ENCODE assay signal across 19 cellular contexts in genomic region chr17:3718251-3718650, GRCh38. TPM values are rescaled to one million over a fixed set of nuclear protein-coding genes. Genes with fewer than 3 reads are reported as not detected.
DNase-seq lines count a peak whose midpoint lies in the region; ATAC-seq, FAIRE-seq and TF ChIP-seq lines count a peak whose summit lies in the region.
"Had no signal": no experiment of that assay in that cellular context is flagged by ENCODE, and none has a peak within 500 bp of the region (broad histone marks: within the 10 kb centered on the region; RNA-seq: fewer than 3 reads in every experiment).

No MANE protein-coding gene starts in this region.

- in situ Hi-C loops in IMR-90 (cut with MboI; ENCODE audit: low sequenced_read_pairs): no loop called here

- peaks cover 16% of the 10 kb centered on the region for H4K20me1 ChIP-seq in IMR-90 (ENCODE audit: insufficient read depth, low read length)

- H3K9ac ChIP-seq in IMR-90 (ENCODE audit: low read depth, low read length) (peak overlapping the region; percentile 1; the same call in 1 of the 2 replicates), skeletal muscle tissue (ENCODE audit: low read depth in 1 of 3, low read length in 3 of 3) (no peak overlapping the region)

- BruUV-seq in IMR-90 (replicated peaks; lab: Mats Ljungman, UMichigan): no TSS peak

- H3K56ac ChIP-seq in IMR-90 (ENCODE audit: extremely low read depth, insufficient read depth, low read length): no peak overlapping the region

- H3K9me1 ChIP-seq in IMR-90 (ENCODE audit: insufficient read depth, low read length): peaks cover 7% of the 10 kb centered on the region

- H3K36me3 ChIP-seq in IMR-90 (ENCODE audit: control insufficient read depth, insufficient read depth, low read length) (peaks cover 30% of the 10 kb centered on the region), skeletal muscle tissue (ENCODE audit: control insufficient read depth in 3 of 3, insufficient read depth in 3 of 3, low read length in 3 of 3) (peaks cover 25 to 51% (median 38%) of the 10 kb centered on the region in 3 donors)

- peaks cover 12 to 42% of the 10 kb centered on the region in 2 experiments for H3K79me1 ChIP-seq in IMR-90 (ENCODE audit: low read depth in 1 of 2, low read length in 2 of 2)

- H2BK15ac ChIP-seq in IMR-90 (ENCODE audit: low read depth, low read length): no peak overlapping the region

- WGBS in IMR-90 (ENCODE audit: extremely low coverage in 2 of 2, insufficient read length in 1 of 2), 2 experiments: no CpG with 5 or more reads among the region's 4 CpGs

- DNase-seq in activated naive CD8-positive, alpha-beta T cell treated with anti-CD3 and anti-CD28 coated beads for 36 hours: no peak
- DNase-seq in IMR-90 (no peak), NCI-H748 treated with DMSO at 0.1 percent for 48 hours (lab: John Stamatoyannopoulos, UW) (no peak), urothelium cell line (ENCODE audit: low spot score) (no peak), Right ventricle myocardium inferior (ENCODE audit: missing footprints) (no peak)
- DNase-seq: AML-193; CD4-positive, CD25-positive, alpha-beta regulatory T cell; DMS79; H7; NCI-H1417; NCI-H1930; NCI-H2171; NCI-H446 treated with DMSO at 0.1 percent for 48 hours; RPMI8226 had no signal

- H2AK9ac ChIP-seq in IMR-90 (replicated peaks; ENCODE audit: low read depth, low read length, poor library complexity): no peak overlapping the region

- no peaks in the 10 kb centered on the region for H3K27me3 Mint-ChIP-seq in activated naive CD8-positive, alpha-beta T cell
- no peaks in the 10 kb centered on the region for H3K27me3 Mint-ChIP-seq in activated naive CD8-positive, alpha-beta T cell treated with anti-CD3 and anti-CD28 coated beads for 36 hours
- H3K27me3 Mint-ChIP-seq in dendritic cell treated with granulocyte-macrophage colony-stimulating factor and Interleukin-4, amounts not matched to agents 40 ng/mL and 50 ng/mL, for 4 days: no peaks in the 10 kb centered on the region
- H3K27me3 Mint-ChIP-seq: CD4-positive, CD25-positive, alpha-beta regulatory T cell; IgD-negative memory B cell had no signal

- no peak overlapping the region for H2BK20ac ChIP-seq in IMR-90 (ENCODE audit: low read depth, low read length)

- H3K27me3 ChIP-seq in IMR-90 (ENCODE audit: control insufficient read depth, insufficient read depth, low read length) (no peaks in the 10 kb centered on the region), skeletal muscle tissue (ENCODE audit: control insufficient read depth in 3 of 3, insufficient read depth in 3 of 3, low read length in 3 of 3) (no peaks in the 10 kb centered on the region)

- TF ChIP-seq POLR2A in IMR-90 (IDR thresholded peaks at IDR 0.05; ENCODE audit: low read depth, low read length): no peak

- H3K36me3 Mint-ChIP-seq in activated naive CD8-positive, alpha-beta T cell: peaks cover 17% of the 10 kb centered on the region
- H3K36me3 Mint-ChIP-seq in activated naive CD8-positive, alpha-beta T cell treated with anti-CD3 and anti-CD28 coated beads for 36 hours: peaks cover 57% of the 10 kb centered on the region
- peaks cover 78% of the 10 kb centered on the region for H3K36me3 Mint-ChIP-seq in dendritic cell treated with granulocyte-macrophage colony-stimulating factor and Interleukin-4, amounts not matched to agents 40 ng/mL and 50 ng/mL, for 4 days (ENCODE audit: low read depth)

- ATAC-seq in IMR-90 (ENCODE audit: low read depth) (no peak), Right ventricle myocardium inferior (no peak)

- no peak overlapping the region for H2AFZ ChIP-seq in IMR-90 (replicated peaks; ENCODE audit: low read length, poor library complexity)

- no peak overlapping the region for H4K8ac ChIP-seq in IMR-90 (ENCODE audit: low read depth in 2 of 2, low read length in 2 of 2)

- dilution Hi-C loops in IMR-90 (cut with HindIII; ENCODE audit: low sequenced_read_pairs, unreplicated experiment): no loop called here

- H3K4me3 Mint-ChIP-seq in activated naive CD8-positive, alpha-beta T cell: peak overlapping the region; percentile 12
- no peak overlapping the region for H3K4me3 Mint-ChIP-seq in activated naive CD8-positive, alpha-beta T cell treated with anti-CD3 and anti-CD28 coated beads for 36 hours
- H3K4me3 Mint-ChIP-seq in dendritic cell treated with granulocyte-macrophage colony-stimulating factor and Interleukin-4, amounts not matched to agents 40 ng/mL and 50 ng/mL, for 4 days: no peak overlapping the region

- no peak overlapping the region for H3K4me2 ChIP-seq in IMR-90 (ENCODE audit: low read depth, low read length)

- no peak overlapping the region for H3K18ac ChIP-seq in IMR-90 (ENCODE audit: low read depth, low read length)

- H3K4ac ChIP-seq in IMR-90 (ENCODE audit: low read depth, low read length): no peak overlapping the region

- no peak overlapping the region for H4K5ac ChIP-seq in IMR-90 (ENCODE audit: low read depth, low read length)

- H3K9me3 Mint-ChIP-seq in activated naive CD8-positive, alpha-beta T cell (ENCODE audit: low read depth): no peaks in the 10 kb centered on the region
- no peaks in the 10 kb centered on the region for H3K9me3 Mint-ChIP-seq in activated naive CD8-positive, alpha-beta T cell treated with anti-CD3 and anti-CD28 coated beads for 36 hours
- H3K9me3 Mint-ChIP-seq in dendritic cell treated with granulocyte-macrophage colony-stimulating factor and Interleukin-4, amounts not matched to agents 40 ng/mL and 50 ng/mL, for 4 days: no peaks in the 10 kb centered on the region
- H3K9me3 Mint-ChIP-seq: CD4-positive, CD25-positive, alpha-beta regulatory T cell; IgD-negative memory B cell had no signal

- H3K4me1 ChIP-seq in IMR-90 (ENCODE audit: control insufficient read depth, insufficient read depth, low read length): peaks cover 18% of the 10 kb centered on the region
- peaks cover 9 to 16% (median 13%) of the 10 kb centered on the region in 3 donors for H3K4me1 ChIP-seq in skeletal muscle tissue (ENCODE audit: control insufficient read depth in 3 of 3, insufficient read depth in 3 of 3, low read length in 3 of 3)

- peak overlapping the region; percentile 21 for H2BK5ac ChIP-seq in IMR-90 (ENCODE audit: low read depth, low read length, poor library complexity, severe bottlenecking)

- H3K4me1 Mint-ChIP-seq in activated naive CD8-positive, alpha-beta T cell (ENCODE audit: low read depth): peaks cover 45% of the 10 kb centered on the region
- peaks cover 37% of the 10 kb centered on the region for H3K4me1 Mint-ChIP-seq in activated naive CD8-positive, alpha-beta T cell treated with anti-CD3 and anti-CD28 coated beads for 36 hours
- H3K4me1 Mint-ChIP-seq in dendritic cell treated with granulocyte-macrophage colony-stimulating factor and Interleukin-4, amounts not matched to agents 40 ng/mL and 50 ng/mL, for 4 days (ENCODE audit: low read depth): peaks cover 47% of the 10 kb centered on the region

- no peaks in the 10 kb centered on the region for H3K9me3 ChIP-seq in IMR-90 (ENCODE audit: control insufficient read depth, insufficient read depth, low read length)
- H3K9me3 ChIP-seq in skeletal muscle tissue (ENCODE audit: control insufficient read depth in 3 of 3, low read length in 3 of 3): no peaks in the 10 kb centered on the region

- H4K91ac ChIP-seq in IMR-90 (ENCODE audit: insufficient read depth, low read depth, low read length): no peak overlapping the region

- no peak for TF ChIP-seq RAD21 in IMR-90 (IDR thresholded peaks at IDR 0.05; ENCODE audit: low read length)

- no peak overlapping the region for H3K23ac ChIP-seq in IMR-90 (ENCODE audit: low read depth, low read length)

- no peak overlapping the region for H3K14ac ChIP-seq in IMR-90 (replicated peaks; ENCODE audit: low read depth, low read length)

- intact Hi-C loops in IMR-90 (cut with micrococcal nuclease) (no loop called here), Right ventricle myocardium inferior (cut with DNase I) (no loop called here)
- intact Hi-C loops in dendritic cell treated with granulocyte-macrophage colony-stimulating factor and Interleukin-4, amounts not matched to agents 40 ng/mL and 50 ng/mL, for 4 days (cut with micrococcal nuclease): no loop called here

- CTCF ChIA-PET in IMR-90 (lab: Yijun Ruan, JAX): no interaction called here

- POLR2A ChIA-PET in IMR-90 (lab: Charles Lee; ENCODE audit: unreplicated experiment): no interaction called here

- no peak for TF ChIP-seq CTCF in IMR-90 (conservative IDR thresholded peaks at IDR 0.05; ENCODE audit: low read depth, low read length)

- H3K4me3 ChIP-seq in IMR-90 (ENCODE audit: insufficient read depth, low read depth, low read length) (no peak overlapping the region), skeletal muscle tissue (ENCODE audit: low read length in 3 of 3) (no peak overlapping the region)

- H3K27ac Mint-ChIP-seq in activated naive CD8-positive, alpha-beta T cell: peak overlapping the region; percentile 22
- H3K27ac Mint-ChIP-seq in activated naive CD8-positive, alpha-beta T cell treated with anti-CD3 and anti-CD28 coated beads for 36 hours: no peak overlapping the region
- peak overlapping the region; percentile 53 for H3K27ac Mint-ChIP-seq in dendritic cell treated with granulocyte-macrophage colony-stimulating factor and Interleukin-4, amounts not matched to agents 40 ng/mL and 50 ng/mL, for 4 days

- H3K27ac ChIP-seq in IMR-90 (ENCODE audit: insufficient read depth, low read length): peak overlapping the region; percentile 30; the same call in 1 of the 2 replicates
- peak overlapping the region; percentile 16 for H3K27ac ChIP-seq in skeletal muscle tissue (ENCODE audit: low read depth, low read length)

- H2AK5ac ChIP-seq in IMR-90 (ENCODE audit: low read depth, low read length): peak overlapping the region; percentile 47; the same call in 1 of the 2 replicates

- FAIRE-seq in urothelium cell line (lab: Jason Lieb, UNC): no peak
- FAIRE-seq: D721Med had no signal

- peak overlapping the region; percentile 9; the same call in 1 of the 2 replicates for H2BK120ac ChIP-seq in IMR-90 (ENCODE audit: low read depth, low read length)

RNA-seq across cellular contexts. Expression of gene HASPIN, which starts 5.5 kb away (rescaled TPM):
- total RNA-seq in activated naive CD8-positive, alpha-beta T cell treated with anti-CD3 and anti-CD28 coated beads for 36 hours: 10 to 100 TPM; 23.8 to 24.6 TPM
- total RNA-seq in IMR-90 (2012; rRNA removed): 3.9 and 4.3 TPM in 2 replicates
- polyA plus RNA-seq in IMR-90 (2012; rRNA removed): 1.9 and 2.2 TPM in 2 replicates
- 0.88 and 1.1 TPM in 2 replicates for polyA plus RNA-seq in IMR-90 (2012; cell fraction: cytosol; rRNA removed)
- 0.55 and 0.58 TPM in 2 replicates for polyA plus RNA-seq in IMR-90 (2012; cell fraction: nucleus; rRNA removed; ENCODE audit: low replicate concordance)
- 2.6 TPM for total RNA-seq in skeletal muscle tissue
- total RNA-seq in Right ventricle myocardium inferior: 0.22 TPM

RNA-seq across cellular contexts. Expression of gene P2RX5, which starts 22.3 kb away (rescaled TPM):
- 10 to 100 TPM; 32.0 to 38.7 TPM for total RNA-seq in activated naive CD8-positive, alpha-beta T cell treated with anti-CD3 and anti-CD28 coated beads for 36 hours
- 1.7 and 1.8 TPM in 2 replicates for total RNA-seq in IMR-90 (2012; rRNA removed)
- 3.5 and 3.7 TPM in 2 replicates for polyA plus RNA-seq in IMR-90 (2012; rRNA removed)
- 2.1 and 4.3 TPM in 2 replicates for polyA plus RNA-seq in IMR-90 (2012; cell fraction: cytosol; rRNA removed)
- polyA plus RNA-seq in IMR-90 (2012; cell fraction: nucleus; rRNA removed; ENCODE audit: low replicate concordance): 4.0 and 4.2 TPM in 2 replicates
- 13.0 TPM for total RNA-seq in skeletal muscle tissue
- total RNA-seq in Right ventricle myocardium inferior: 19.4 TPM

RNA-seq across cellular contexts. Expression of gene EMC6, which starts 49.6 kb away (rescaled TPM):
- 10 to 100 TPM; 83.6 to 85.8 TPM for total RNA-seq in activated naive CD8-positive, alpha-beta T cell treated with anti-CD3 and anti-CD28 coated beads for 36 hours
- total RNA-seq in IMR-90 (2012; rRNA removed) (10.8 and 10.9 TPM in 2 replicates), skeletal muscle tissue (14.6 TPM), Right ventricle myocardium inferior (65.5 TPM)
- 80.5 and 84.4 TPM in 2 replicates for polyA plus RNA-seq in IMR-90 (2012; rRNA removed)
- 22.8 and 105 TPM in 2 replicates for polyA plus RNA-seq in IMR-90 (2012; cell fraction: cytosol; rRNA removed)
- polyA plus RNA-seq in IMR-90 (2012; cell fraction: nucleus; rRNA removed; ENCODE audit: low replicate concordance): 23.6 and 35.6 TPM in 2 replicates

RNA-seq across cellular contexts. Expression of gene TAX1BP3, which starts 49.9 kb away (rescaled TPM):
- 10 to 100 TPM; 12.3 to 13.6 TPM for total RNA-seq in activated naive CD8-positive, alpha-beta T cell treated with anti-CD3 and anti-CD28 coated beads for 36 hours
- 146 and 170 TPM in 2 replicates for total RNA-seq in IMR-90 (2012; rRNA removed)
- 176 and 196 TPM in 2 replicates for polyA plus RNA-seq in IMR-90 (2012; rRNA removed)
- 234 and 272 TPM in 2 replicates for polyA plus RNA-seq in IMR-90 (2012; cell fraction: cytosol; rRNA removed)
- polyA plus RNA-seq in IMR-90 (2012; cell fraction: nucleus; rRNA removed; ENCODE audit: low replicate concordance): 101 and 135 TPM in 2 replicates
- 31.3 TPM for total RNA-seq in skeletal muscle tissue
- total RNA-seq in Right ventricle myocardium inferior: 157 TPM
